In the genomic region with DNA sequence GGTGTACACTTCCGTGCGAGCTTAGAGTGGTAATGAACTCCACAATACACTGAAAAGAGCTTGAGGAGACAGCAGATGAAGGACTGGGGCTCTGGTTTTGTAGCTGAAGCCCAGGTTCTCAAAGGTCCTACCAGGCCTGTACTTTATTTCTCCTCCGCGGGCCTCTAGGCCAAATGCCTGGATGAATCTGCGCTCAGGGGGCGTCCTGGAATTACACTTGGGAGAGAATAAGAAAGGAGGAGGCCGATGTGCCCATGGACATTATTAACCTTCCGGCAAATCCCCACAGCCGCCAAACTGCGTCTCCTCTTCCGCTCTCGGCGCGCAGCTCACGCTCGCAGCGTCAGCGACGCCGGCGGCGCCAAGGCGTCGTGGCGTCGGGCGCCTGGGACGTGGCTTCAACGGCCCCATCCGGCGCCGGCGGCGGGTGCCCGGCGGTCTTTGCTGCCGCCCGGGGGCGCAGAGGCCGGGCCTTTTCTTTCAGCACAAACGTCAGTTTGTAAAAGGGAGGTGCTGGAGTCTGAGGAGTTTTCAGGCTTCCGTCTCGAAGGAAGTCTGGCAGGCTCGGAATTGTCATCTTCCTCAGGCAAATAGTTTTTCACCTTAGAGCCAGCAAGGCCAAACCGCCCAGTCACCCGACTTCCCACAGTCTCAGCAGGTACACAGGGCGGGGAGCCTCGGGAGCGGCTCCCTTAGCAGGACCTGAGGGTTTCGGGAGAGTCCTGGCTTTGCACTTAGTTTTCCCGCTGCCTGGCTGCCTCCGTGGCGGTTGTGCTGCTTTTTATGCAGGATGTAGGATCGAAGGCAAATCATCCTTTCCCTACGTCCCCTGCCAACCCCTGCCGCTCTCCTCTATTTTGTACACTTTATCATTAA, we compare ENCODE assay signal across 1 cellular context.
TF ChIP-seq lines count a peak whose summit lies in the region.

Gene CCDC7 (plus strand): TSS at position 401 of the 876 bp plus-strand sequence. CDS start 5,503 bp downstream, outside the sequence.

TF ChIP-seq in K562, 482 proteins besides CTCF, POLR2A, EP300 and RAD21 (continued from another document and continues in another):
- TF ChIP-seq KLF6 (CRISPR knock-in tag; IDR thresholded peaks at IDR 0.05; ENCODE audit: borderline replicate concordance): peak; percentile 82; the same call in 1 of the 2 replicates
- no peak for TF ChIP-seq ARID2 (IDR thresholded peaks at IDR 0.05)
- 0 out of 2 replicates have a peak, but pooled peaks have one; percentile 39 for TF ChIP-seq ATF1 (CRISPR knock-in tag; IDR thresholded peaks at IDR 0.05)
- TF ChIP-seq ATF1 (tag; IDR thresholded peaks at IDR 0.05): peak; percentile 94
- no peak for TF ChIP-seq CBFA2T2 (conservative IDR thresholded peaks at IDR 0.05)
- TF ChIP-seq, protein P1, sequence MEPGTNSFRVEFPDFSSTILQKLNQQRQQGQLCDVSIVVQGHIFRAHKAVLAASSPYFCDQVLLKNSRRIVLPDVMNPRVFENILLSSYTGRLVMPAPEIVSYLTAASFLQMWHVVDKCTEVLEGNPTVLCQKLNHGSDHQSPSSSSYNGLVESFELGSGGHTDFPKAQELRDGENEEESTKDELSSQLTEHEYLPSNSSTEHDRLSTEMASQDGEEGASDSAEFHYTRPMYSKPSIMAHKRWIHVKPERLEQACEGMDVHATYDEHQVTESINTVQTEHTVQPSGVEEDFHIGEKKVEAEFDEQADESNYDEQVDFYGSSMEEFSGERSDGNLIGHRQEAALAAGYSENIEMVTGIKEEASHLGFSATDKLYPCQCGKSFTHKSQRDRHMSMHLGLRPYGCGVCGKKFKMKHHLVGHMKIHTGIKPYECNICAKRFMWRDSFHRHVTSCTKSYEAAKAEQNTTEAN (CRISPR knock-in tag; IDR thresholded peaks at IDR 0.05): no peak
- no peak for TF ChIP-seq SNIP1 (IDR thresholded peaks at IDR 0.05; ENCODE audit: low read depth)
- TF ChIP-seq PML (IDR thresholded peaks at IDR 0.05; ENCODE audit: low read length): peak; percentile 65; the same call in 1 of the 2 replicates
- peak; percentile 96 for TF ChIP-seq CCNT2 (IDR thresholded peaks at IDR 0.05; ENCODE audit: borderline replicate concordance, extremely low read depth, insufficient read length, low read depth, low read length)
- peak; percentile 65 for TF ChIP-seq POLR2B (IDR thresholded peaks at IDR 0.05; ENCODE audit: low read depth, partially characterized antibody)
- peak; percentile 96 for TF ChIP-seq ZNF24 (IDR thresholded peaks at IDR 0.05)
- TF ChIP-seq SMARCA4 (IDR thresholded peaks at IDR 0.05): peak; percentile 15; the same call in 1 of the 2 replicates
- peak; percentile 95 for TF ChIP-seq NCOA6 (IDR thresholded peaks at IDR 0.05)
- TF ChIP-seq ZNF778 (CRISPR knock-in tag; IDR thresholded peaks at IDR 0.05): no peak
- TF ChIP-seq, protein P2, sequence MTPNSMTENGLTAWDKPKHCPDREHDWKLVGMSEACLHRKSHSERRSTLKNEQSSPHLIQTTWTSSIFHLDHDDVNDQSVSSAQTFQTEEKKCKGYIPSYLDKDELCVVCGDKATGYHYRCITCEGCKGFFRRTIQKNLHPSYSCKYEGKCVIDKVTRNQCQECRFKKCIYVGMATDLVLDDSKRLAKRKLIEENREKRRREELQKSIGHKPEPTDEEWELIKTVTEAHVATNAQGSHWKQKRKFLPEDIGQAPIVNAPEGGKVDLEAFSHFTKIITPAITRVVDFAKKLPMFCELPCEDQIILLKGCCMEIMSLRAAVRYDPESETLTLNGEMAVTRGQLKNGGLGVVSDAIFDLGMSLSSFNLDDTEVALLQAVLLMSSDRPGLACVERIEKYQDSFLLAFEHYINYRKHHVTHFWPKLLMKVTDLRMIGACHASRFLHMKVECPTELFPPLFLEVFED (CRISPR knock-in tag; conservative IDR thresholded peaks at IDR 0.05): no peak
- TF ChIP-seq HDAC6 (IDR thresholded peaks at IDR 0.05; ENCODE audit: low read depth, low read length): no peak
- no peak for TF ChIP-seq SNRNP70 (optimal IDR thresholded peaks at IDR 0.05; ENCODE audit: low read depth, low read length)
- TF ChIP-seq, protein P3, sequence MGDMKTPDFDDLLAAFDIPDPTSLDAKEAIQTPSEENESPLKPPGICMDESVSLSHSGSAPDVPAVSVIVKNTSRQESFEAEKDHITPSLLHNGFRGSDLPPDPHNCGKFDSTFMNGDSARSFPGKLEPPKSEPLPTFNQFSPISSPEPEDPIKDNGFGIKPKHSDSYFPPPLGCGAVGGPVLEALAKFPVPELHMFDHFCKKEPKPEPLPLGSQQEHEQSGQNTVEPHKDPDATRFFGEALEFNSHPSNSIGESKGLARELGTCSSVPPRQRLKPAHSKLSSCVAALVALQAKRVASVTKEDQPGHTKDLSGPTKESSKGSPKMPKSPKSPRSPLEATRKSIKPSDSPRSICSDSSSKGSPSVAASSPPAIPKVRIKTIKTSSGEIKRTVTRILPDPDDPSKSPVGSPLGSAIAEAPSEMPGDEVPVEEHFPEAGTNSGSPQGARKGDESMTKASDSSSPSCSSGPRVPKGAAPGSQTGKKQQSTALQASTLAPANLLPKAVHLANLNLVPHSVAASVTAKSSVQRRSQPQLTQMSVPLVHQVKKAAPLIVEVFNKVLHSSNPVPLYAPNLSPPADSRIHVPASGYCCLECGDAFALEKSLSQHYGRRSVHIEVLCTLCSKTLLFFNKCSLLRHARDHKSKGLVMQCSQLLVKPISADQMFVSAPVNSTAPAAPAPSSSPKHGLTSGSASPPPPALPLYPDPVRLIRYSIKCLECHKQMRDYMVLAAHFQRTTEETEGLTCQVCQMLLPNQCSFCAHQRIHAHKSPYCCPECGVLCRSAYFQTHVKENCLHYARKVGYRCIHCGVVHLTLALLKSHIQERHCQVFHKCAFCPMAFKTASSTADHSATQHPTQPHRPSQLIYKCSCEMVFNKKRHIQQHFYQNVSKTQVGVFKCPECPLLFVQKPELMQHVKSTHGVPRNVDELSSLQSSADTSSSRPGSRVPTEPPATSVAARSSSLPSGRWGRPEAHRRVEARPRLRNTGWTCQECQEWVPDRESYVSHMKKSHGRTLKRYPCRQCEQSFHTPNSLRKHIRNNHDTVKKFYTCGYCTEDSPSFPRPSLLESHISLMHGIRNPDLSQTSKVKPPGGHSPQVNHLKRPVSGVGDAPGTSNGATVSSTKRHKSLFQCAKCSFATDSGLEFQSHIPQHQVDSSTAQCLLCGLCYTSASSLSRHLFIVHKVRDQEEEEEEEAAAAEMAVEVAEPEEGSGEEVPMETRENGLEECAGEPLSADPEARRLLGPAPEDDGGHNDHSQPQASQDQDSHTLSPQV (IDR thresholded peaks at IDR 0.05): peak; percentile 65
- TF ChIP-seq PRMT5 (CRISPR knock-in tag; IDR thresholded peaks at IDR 0.05): no peak
- TF ChIP-seq SIN3A (IDR thresholded peaks at IDR 0.05; ENCODE audit: borderline replicate concordance in 2 of 2, control insufficient read depth in 1 of 2, low read depth in 2 of 2, low read length in 2 of 2): no peak; a peak in 2 of 4 replicates
- no peak for TF ChIP-seq PATZ1 (CRISPR knock-in tag; IDR thresholded peaks at IDR 0.05; ENCODE audit: borderline replicate concordance)
- TF ChIP-seq ZBTB2 (IDR thresholded peaks at IDR 0.05): peak; percentile 91
- no peak for TF ChIP-seq YBX1 (IDR thresholded peaks at IDR 0.05)
- TF ChIP-seq SMAD1 (IDR thresholded peaks at IDR 0.05; ENCODE audit: low read depth, low read length, partially characterized antibody): peak; percentile 29
- peak; percentile 77 for TF ChIP-seq NFRKB (IDR thresholded peaks at IDR 0.05; ENCODE audit: low read depth)
- no peak for TF ChIP-seq ZNF133 (CRISPR knock-in tag; IDR thresholded peaks at IDR 0.05)
- TF ChIP-seq ZBTB7A (IDR thresholded peaks at IDR 0.05; ENCODE audit: borderline replicate concordance, control insufficient read depth, low read depth, low read length): peak; percentile 62; the same call in 1 of the 2 replicates
- TF ChIP-seq MBD2 (IDR thresholded peaks at IDR 0.05; ENCODE audit: borderline replicate concordance, low read depth): peak; percentile 22; the same call in 1 of the 2 replicates
- TF ChIP-seq FOXA1 (IDR thresholded peaks at IDR 0.05; ENCODE audit: borderline replicate concordance): no peak
- TF ChIP-seq C11orf30 (IDR thresholded peaks at IDR 0.05; ENCODE audit: low read depth): no peak
- peak; percentile 97 for TF ChIP-seq TBP (optimal IDR thresholded peaks at IDR 0.05; ENCODE audit: low read depth, low read length)
- TF ChIP-seq ZFP30 (CRISPR knock-in tag; IDR thresholded peaks at IDR 0.05; ENCODE audit: borderline replicate concordance): no peak
- no peak for TF ChIP-seq SRSF7 (optimal IDR thresholded peaks at IDR 0.05; ENCODE audit: low read depth, low read length)
- no peak for TF ChIP-seq IRF1 (CRISPR knock-in tag; IDR thresholded peaks at IDR 0.05; ENCODE audit: borderline replicate concordance)
- TF ChIP-seq MCM5 (IDR thresholded peaks at IDR 0.05; ENCODE audit: low read depth): no peak
- TF ChIP-seq, protein P4, sequence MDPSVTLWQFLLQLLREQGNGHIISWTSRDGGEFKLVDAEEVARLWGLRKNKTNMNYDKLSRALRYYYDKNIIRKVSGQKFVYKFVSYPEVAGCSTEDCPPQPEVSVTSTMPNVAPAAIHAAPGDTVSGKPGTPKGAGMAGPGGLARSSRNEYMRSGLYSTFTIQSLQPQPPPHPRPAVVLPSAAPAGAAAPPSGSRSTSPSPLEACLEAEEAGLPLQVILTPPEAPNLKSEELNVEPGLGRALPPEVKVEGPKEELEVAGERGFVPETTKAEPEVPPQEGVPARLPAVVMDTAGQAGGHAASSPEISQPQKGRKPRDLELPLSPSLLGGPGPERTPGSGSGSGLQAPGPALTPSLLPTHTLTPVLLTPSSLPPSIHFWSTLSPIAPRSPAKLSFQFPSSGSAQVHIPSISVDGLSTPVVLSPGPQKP (CRISPR knock-in tag; IDR thresholded peaks at IDR 0.05): no peak
- TF ChIP-seq, protein P5, sequence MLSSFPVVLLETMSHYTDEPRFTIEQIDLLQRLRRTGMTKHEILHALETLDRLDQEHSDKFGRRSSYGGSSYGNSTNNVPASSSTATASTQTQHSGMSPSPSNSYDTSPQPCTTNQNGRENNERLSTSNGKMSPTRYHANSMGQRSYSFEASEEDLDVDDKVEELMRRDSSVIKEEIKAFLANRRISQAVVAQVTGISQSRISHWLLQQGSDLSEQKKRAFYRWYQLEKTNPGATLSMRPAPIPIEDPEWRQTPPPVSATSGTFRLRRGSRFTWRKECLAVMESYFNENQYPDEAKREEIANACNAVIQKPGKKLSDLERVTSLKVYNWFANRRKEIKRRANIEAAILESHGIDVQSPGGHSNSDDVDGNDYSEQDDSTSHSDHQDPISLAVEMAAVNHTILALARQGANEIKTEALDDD (IDR thresholded peaks at IDR 0.05): no peak
- TF ChIP-seq KDM1A (IDR thresholded peaks at IDR 0.05): no peak
- peak; percentile 99 for TF ChIP-seq CXXC5 (CRISPR knock-in tag; IDR thresholded peaks at IDR 0.05)
- TF ChIP-seq BCL6 (CRISPR knock-in tag; IDR thresholded peaks at IDR 0.05): no peak
- TF ChIP-seq ZNF384 (IDR thresholded peaks at IDR 0.05; ENCODE audit: low read depth, low read length): no peak
- TF ChIP-seq BRF1 (IDR thresholded peaks at IDR 0.05; ENCODE audit: borderline replicate concordance, extremely low read depth, insufficient read length): no peak
- TF ChIP-seq PTRF (tag; IDR thresholded peaks at IDR 0.05): no peak
- TF ChIP-seq BRD9 (IDR thresholded peaks at IDR 0.05; ENCODE audit: low read depth, partially characterized antibody): peak; percentile 60
- TF ChIP-seq CREB3L1 (IDR thresholded peaks at IDR 0.05; ENCODE audit: borderline replicate concordance, low read depth): peak; percentile 97
- peak; percentile 54 for TF ChIP-seq RBBP5 (IDR thresholded peaks at IDR 0.05; ENCODE audit: borderline replicate concordance, insufficient read depth, low read length, poor library complexity, severe bottlenecking)
- TF ChIP-seq ZNF75A (CRISPR knock-in tag; IDR thresholded peaks at IDR 0.05): no peak
- TF ChIP-seq POLR2G (IDR thresholded peaks at IDR 0.05; ENCODE audit: low read depth, low read length): peak; percentile 96
- peak; percentile 45; the same call in 1 of the 2 replicates for TF ChIP-seq TAF7 (tag; IDR thresholded peaks at IDR 0.05)
- TF ChIP-seq DNMT1 (IDR thresholded peaks at IDR 0.05): no peak
- TF ChIP-seq GABPB1 (CRISPR knock-in tag; IDR thresholded peaks at IDR 0.05): peak; percentile 45; the same call in 1 of the 2 replicates
